ENCODE assay signal across 1 cellular context in the genomic region with DNA sequence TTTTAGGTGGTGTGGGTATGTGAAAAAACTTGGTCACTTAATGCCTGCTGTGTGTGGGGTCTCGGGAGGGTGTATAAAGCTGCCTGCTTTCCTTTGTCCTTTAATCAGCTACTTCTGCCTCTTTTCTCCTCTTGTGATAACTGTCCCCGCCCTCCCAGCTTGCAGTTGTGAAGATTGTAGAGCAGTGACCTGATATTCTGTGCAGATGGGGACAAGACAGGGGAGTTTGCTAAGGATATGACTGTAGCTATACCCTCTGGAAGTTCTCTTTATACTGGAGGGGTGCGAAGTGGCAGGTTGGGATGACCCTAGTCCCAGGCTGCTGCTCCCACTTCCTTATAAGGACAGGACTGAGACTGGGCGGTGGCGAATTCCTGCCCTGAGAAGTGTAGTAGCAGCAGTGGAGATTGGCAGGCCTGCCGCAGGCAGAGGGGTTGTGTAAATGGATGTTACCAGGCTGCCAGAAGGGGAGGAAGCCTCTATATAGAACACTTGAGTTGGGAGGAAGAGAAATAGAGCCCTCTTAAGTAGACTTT.
A peak's percentile ranks its signal among the peaks of the same experiment; 100 is the strongest.
TF ChIP-seq lines count a peak whose summit lies in the region.

No MANE protein-coding gene starts in this region.

TF ChIP-seq in GM12878, 131 proteins besides CTCF, POLR2A, EP300 and RAD21:
- TF ChIP-seq SIX5 (IDR thresholded peaks at IDR 0.05; ENCODE audit: low read depth, low read length, severe bottlenecking) = no peak
- TF ChIP-seq, protein P1, sequence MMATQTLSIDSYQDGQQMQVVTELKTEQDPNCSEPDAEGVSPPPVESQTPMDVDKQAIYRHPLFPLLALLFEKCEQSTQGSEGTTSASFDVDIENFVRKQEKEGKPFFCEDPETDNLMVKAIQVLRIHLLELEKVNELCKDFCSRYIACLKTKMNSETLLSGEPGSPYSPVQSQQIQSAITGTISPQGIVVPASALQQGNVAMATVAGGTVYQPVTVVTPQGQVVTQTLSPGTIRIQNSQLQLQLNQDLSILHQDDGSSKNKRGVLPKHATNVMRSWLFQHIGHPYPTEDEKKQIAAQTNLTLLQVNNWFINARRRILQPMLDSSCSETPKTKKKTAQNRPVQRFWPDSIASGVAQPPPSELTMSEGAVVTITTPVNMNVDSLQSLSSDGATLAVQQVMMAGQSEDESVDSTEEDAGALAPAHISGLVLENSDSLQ (IDR thresholded peaks at IDR 0.05) = peak; percentile 59; the same call in 1 of the 2 replicates
- no peak for TF ChIP-seq TCF7 (IDR thresholded peaks at IDR 0.05; ENCODE audit: borderline replicate concordance)
- TF ChIP-seq SPI1 (IDR thresholded peaks at IDR 0.05; ENCODE audit: borderline replicate concordance, insufficient read depth, low read depth, low read length) = peak; percentile 10; the same call in 1 of the 2 replicates
- 0 out of 2 replicates have a peak, but pooled peaks have one; percentile 47 for TF ChIP-seq WRNIP1 (IDR thresholded peaks at IDR 0.05; ENCODE audit: borderline replicate concordance, low read depth, low read length)
- TF ChIP-seq ESRRA (IDR thresholded peaks at IDR 0.05; ENCODE audit: low read length) = no peak
- peak; percentile 34; the same call in 1 of the 2 replicates for TF ChIP-seq POLR2AphosphoS2 (IDR thresholded peaks at IDR 0.05; ENCODE audit: low read depth, low read length)
- TF ChIP-seq, protein P2, sequence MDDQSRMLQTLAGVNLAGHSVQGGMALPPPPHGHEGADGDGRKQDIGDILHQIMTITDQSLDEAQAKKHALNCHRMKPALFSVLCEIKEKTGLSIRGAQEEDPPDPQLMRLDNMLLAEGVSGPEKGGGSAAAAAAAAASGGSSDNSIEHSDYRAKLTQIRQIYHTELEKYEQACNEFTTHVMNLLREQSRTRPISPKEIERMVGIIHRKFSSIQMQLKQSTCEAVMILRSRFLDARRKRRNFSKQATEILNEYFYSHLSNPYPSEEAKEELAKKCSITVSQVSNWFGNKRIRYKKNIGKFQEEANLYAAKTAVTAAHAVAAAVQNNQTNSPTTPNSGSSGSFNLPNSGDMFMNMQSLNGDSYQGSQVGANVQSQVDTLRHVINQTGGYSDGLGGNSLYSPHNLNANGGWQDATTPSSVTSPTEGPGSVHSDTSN (IDR thresholded peaks at IDR 0.05; ENCODE audit: insufficient replicate concordance, low read depth, low read length) = peak; percentile 22
- TF ChIP-seq, protein P3, sequence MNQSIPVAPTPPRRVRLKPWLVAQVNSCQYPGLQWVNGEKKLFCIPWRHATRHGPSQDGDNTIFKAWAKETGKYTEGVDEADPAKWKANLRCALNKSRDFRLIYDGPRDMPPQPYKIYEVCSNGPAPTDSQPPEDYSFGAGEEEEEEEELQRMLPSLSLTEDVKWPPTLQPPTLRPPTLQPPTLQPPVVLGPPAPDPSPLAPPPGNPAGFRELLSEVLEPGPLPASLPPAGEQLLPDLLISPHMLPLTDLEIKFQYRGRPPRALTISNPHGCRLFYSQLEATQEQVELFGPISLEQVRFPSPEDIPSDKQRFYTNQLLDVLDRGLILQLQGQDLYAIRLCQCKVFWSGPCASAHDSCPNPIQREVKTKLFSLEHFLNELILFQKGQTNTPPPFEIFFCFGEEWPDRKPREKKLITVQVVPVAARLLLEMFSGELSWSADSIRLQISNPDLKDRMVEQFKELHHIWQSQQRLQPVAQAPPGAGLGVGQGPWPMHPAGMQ (IDR thresholded peaks at IDR 0.05; ENCODE audit: borderline replicate concordance) = no peak
- TF ChIP-seq, protein P4, sequence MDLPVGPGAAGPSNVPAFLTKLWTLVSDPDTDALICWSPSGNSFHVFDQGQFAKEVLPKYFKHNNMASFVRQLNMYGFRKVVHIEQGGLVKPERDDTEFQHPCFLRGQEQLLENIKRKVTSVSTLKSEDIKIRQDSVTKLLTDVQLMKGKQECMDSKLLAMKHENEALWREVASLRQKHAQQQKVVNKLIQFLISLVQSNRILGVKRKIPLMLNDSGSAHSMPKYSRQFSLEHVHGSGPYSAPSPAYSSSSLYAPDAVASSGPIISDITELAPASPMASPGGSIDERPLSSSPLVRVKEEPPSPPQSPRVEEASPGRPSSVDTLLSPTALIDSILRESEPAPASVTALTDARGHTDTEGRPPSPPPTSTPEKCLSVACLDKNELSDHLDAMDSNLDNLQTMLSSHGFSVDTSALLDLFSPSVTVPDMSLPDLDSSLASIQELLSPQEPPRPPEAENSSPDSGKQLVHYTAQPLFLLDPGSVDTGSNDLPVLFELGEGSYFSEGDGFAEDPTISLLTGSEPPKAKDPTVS (IDR thresholded peaks at IDR 0.05; ENCODE audit: low read depth, low read length) = no peak
- no peak for TF ChIP-seq SREBF1 (IDR thresholded peaks at IDR 0.05; ENCODE audit: low read length)
- 0 out of 2 replicates have a peak, but pooled peaks have one; percentile 16 for TF ChIP-seq TAF1 (IDR thresholded peaks at IDR 0.05; ENCODE audit: borderline replicate concordance, low read depth, low read length)
- 0 out of 2 replicates have a peak, but pooled peaks have one; percentile 53 for TF ChIP-seq CHD1 (IDR thresholded peaks at IDR 0.05; ENCODE audit: low read depth, low read length)
- TF ChIP-seq STAT1 (conservative IDR thresholded peaks at IDR 0.05) = no peak
- TF ChIP-seq MTA3 (IDR thresholded peaks at IDR 0.05; ENCODE audit: borderline replicate concordance, low read length) = 0 out of 2 replicates have a peak, but pooled peaks have one; percentile 27
- peak in 1 of 2 experiments; percentile 78; a peak in 3 of 4 replicates for TF ChIP-seq SRF (IDR thresholded peaks at IDR 0.05; ENCODE audit: low read depth in 2 of 2, low read length in 2 of 2)
- peak; percentile 26; the same call in 1 of the 2 replicates for TF ChIP-seq ZBED1 (IDR thresholded peaks at IDR 0.05; ENCODE audit: borderline replicate concordance)
- no peak for TF ChIP-seq ASH2L (IDR thresholded peaks at IDR 0.05; ENCODE audit: borderline replicate concordance, low read depth)
- TF ChIP-seq SMC3 (IDR thresholded peaks at IDR 0.05; ENCODE audit: borderline replicate concordance, low read length) = no peak
